Comparison of ENCODE assay signal across 33 cellular contexts in the genomic region with DNA sequence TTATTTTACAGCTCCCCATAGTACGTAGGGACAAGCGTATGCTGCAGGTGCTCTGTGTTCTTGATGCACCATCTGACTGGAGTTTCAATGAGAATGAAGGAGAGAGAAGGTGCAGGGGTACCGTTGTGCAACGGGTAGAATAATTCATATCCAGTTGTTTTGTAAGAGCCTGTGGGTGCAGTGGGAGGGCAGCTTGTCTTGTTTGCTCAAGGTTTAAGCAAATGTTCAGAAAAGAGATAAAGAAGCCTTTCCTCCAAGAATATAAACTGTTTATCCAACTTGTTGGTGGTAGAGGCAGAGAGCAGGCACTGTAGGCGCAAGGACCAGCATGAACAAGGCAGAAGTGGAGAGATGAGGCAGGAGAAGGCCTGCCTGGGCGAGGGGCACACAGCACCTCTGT.
"Had no signal": no experiment of that assay in that cellular context is flagged by ENCODE, and none has a peak within 500 bp of the region (broad histone marks: within the 10 kb centered on the region; RNA-seq: fewer than 3 reads in every experiment).

No MANE protein-coding gene starts in this region.

- H3K27ac Mint-ChIP-seq: activated CD4-positive, alpha-beta T cell treated with anti-CD3 and anti-CD28 coated beads, Interleukin-2, amount 10 ng/mL, durations not matched to agents 24 days and 14 days; activated CD8-positive, alpha-beta T cell treated with anti-CD3 and anti-CD28 coated beads for 36 hours; activated naive CD8-positive, alpha-beta T cell treated with anti-CD3 and anti-CD28 coated beads for 36 hours; activated T-cell treated with anti-CD3 and anti-CD28 coated beads, Interleukin-2, amount 50 U/mL, for 72 hours; activated T-helper 17 cell treated with anti-CD3 and anti-CD28 coated beads, Interleukin-2, amount 50 U/mL, for 72 hours had no signal

- H3K4me1 Mint-ChIP-seq: activated CD4-positive, alpha-beta T cell treated with anti-CD3 and anti-CD28 coated beads, Interleukin-2, amount 10 ng/mL, durations not matched to agents 24 days and 14 days; activated naive CD8-positive, alpha-beta T cell treated with anti-CD3 and anti-CD28 coated beads for 36 hours; activated T-helper 17 cell treated with anti-CD3 and anti-CD28 coated beads, Interleukin-2, amount 50 U/mL, for 72 hours; central memory CD8-positive, alpha-beta T cell had no signal

- H3K27me3 Mint-ChIP-seq: activated CD4-positive, alpha-beta T cell treated with anti-CD3 and anti-CD28 coated beads, Interleukin-2, amount 10 ng/mL, durations not matched to agents 24 days and 14 days; activated CD8-positive, alpha-beta T cell treated with anti-CD3 and anti-CD28 coated beads for 36 hours; activated naive CD8-positive, alpha-beta T cell treated with anti-CD3 and anti-CD28 coated beads for 36 hours; activated T-helper 17 cell treated with anti-CD3 and anti-CD28 coated beads, Interleukin-2, amount 50 U/mL, for 72 hours; central memory CD8-positive, alpha-beta T cell had no signal

- H3K9me3 Mint-ChIP-seq: activated CD4-positive, alpha-beta T cell treated with anti-CD3 and anti-CD28 coated beads, Interleukin-2, amount 10 ng/mL, durations not matched to agents 24 days and 14 days; activated CD8-positive, alpha-beta T cell treated with anti-CD3 and anti-CD28 coated beads for 36 hours; activated naive CD8-positive, alpha-beta T cell treated with anti-CD3 and anti-CD28 coated beads for 36 hours; activated T-cell treated with anti-CD3 and anti-CD28 coated beads, Interleukin-2, amount 50 U/mL, for 72 hours; activated T-helper 17 cell treated with anti-CD3 and anti-CD28 coated beads, Interleukin-2, amount 50 U/mL, for 72 hours; central memory CD8-positive, alpha-beta T cell had no signal

- H3K27me3 ChIP-seq: ascending aorta, cardiac muscle cell, Peyer's patch, SJSA1 had no signal

- H3K27ac ChIP-seq: ascending aorta, cardiac muscle cell, Peyer's patch, SJSA1 had no signal

- DNase-seq: activated CD4-positive, alpha-beta T cell treated with anti-CD3 and anti-CD28 coated beads, Interleukin-2, amount 10 ng/mL, durations not matched to agents 24 days and 14 days; activated CD4-positive, alpha-beta T cell treated with anti-CD3 and anti-CD28 coated beads, Interleukin-2, amount 50 U/mL, for 4 hours; activated CD8-positive, alpha-beta T cell treated with anti-CD3 and anti-CD28 coated beads for 36 hours; activated effector memory CD4-positive, alpha-beta T cell treated with anti-CD3 and anti-CD28 coated beads, Interleukin-2, amount 50 U/mL, for 16 hours; activated naive CD4-positive, alpha-beta T cell; activated naive CD4-positive, alpha-beta T cell treated with anti-CD3 and anti-CD28 coated beads, Interleukin-2, amount 50 U/mL, for 16 hours; activated naive CD8-positive, alpha-beta T cell treated with anti-CD3 and anti-CD28 coated beads for 36 hours; activated T-cell treated with anti-CD3 and anti-CD28 coated beads, Interleukin-2, amount 50 U/mL, for 1 hour; activated T-cell treated with anti-CD3 and anti-CD28 coated beads, Interleukin-2, amount 50 U/mL, for 72 hours; amygdala; NCI-H1048; NCI-H1105 treated with DMSO at 0.1 percent for 48 hours; NCI-H1436; NCI-H1694; NCI-H1930; NCI-H2081 treated with DMSO at 0.1 percent for 48 hours; NCI-H226; NCI-H446 treated with DMSO at 0.1 percent for 48 hours; NCI-H524; NCI-H69; PC-3; Peyer's patch; RPMI8226; SHP77 treated with DMSO at 0.1 percent for 48 hours; SK-N-SH; T-helper 1 cell; T-helper 2 cell; T-helper 9 cell had no signal

- H3K4me3 Mint-ChIP-seq: activated CD4-positive, alpha-beta T cell treated with anti-CD3 and anti-CD28 coated beads, Interleukin-2, amount 10 ng/mL, durations not matched to agents 24 days and 14 days; activated CD8-positive, alpha-beta T cell treated with anti-CD3 and anti-CD28 coated beads for 36 hours; activated naive CD8-positive, alpha-beta T cell treated with anti-CD3 and anti-CD28 coated beads for 36 hours; activated T-cell treated with anti-CD3 and anti-CD28 coated beads, Interleukin-2, amount 50 U/mL, for 72 hours; activated T-helper 17 cell treated with anti-CD3 and anti-CD28 coated beads, Interleukin-2, amount 50 U/mL, for 72 hours; central memory CD8-positive, alpha-beta T cell had no signal

- H3K4me3 ChIP-seq: ascending aorta, cardiac muscle cell, Peyer's patch, SJSA1 had no signal

- ATAC-seq: activated CD8-positive, alpha-beta T cell treated with anti-CD3 and anti-CD28 coated beads for 36 hours; activated T-cell treated with anti-CD3 and anti-CD28 coated beads, Interleukin-2, amount 50 U/mL, for 72 hours; activated T-helper 17 cell treated with anti-CD3 and anti-CD28 coated beads, Interleukin-2, amount 50 U/mL, for 72 hours; PC-3 had no signal

- H3K4me1 ChIP-seq: ascending aorta, Peyer's patch, SJSA1 had no signal

- H3K9me3 ChIP-seq: ascending aorta, Peyer's patch, SJSA1, SK-N-SH had no signal

- H3K36me3 ChIP-seq: ascending aorta, cardiac muscle cell, Peyer's patch, SJSA1 had no signal
